29 cellular contexts compared by ENCODE assay signal in genomic region chr9:95477885-95478790, GRCh38. TPM values are rescaled to one million over a fixed set of nuclear protein-coding genes. Genes with fewer than 3 reads are reported as not detected.
A peak's percentile ranks its signal among the peaks of the same experiment; 100 is the strongest.
DNase-seq lines count a peak whose midpoint lies in the region; ATAC-seq and TF ChIP-seq lines count a peak whose summit lies in the region.
"Had no signal": no experiment of that assay in that cellular context is flagged by ENCODE, and none has a peak within 500 bp of the region (broad histone marks: within the 10 kb centered on the region; RNA-seq: fewer than 3 reads in every experiment).

No MANE protein-coding gene starts in this region.

- H3K27me3 ChIP-seq in mammary epithelial cell (ENCODE audit: insufficient read depth, low read length) (no peaks in the 10 kb centered on the region), breast epithelium (no peaks in the 10 kb centered on the region), endodermal cell (ENCODE audit: control insufficient read depth, insufficient read depth, low read length, poor library complexity, severe bottlenecking) (no peaks in the 10 kb centered on the region)
- H3K27me3 ChIP-seq in CD8-positive, alpha-beta memory T cell (ENCODE audit: insufficient read depth, low read length, poor library complexity, severe bottlenecking): no peaks in the 10 kb centered on the region
- H3K27me3 ChIP-seq: foreskin keratinocyte, right lobe of liver, stomach had no signal

- H3K79me2 ChIP-seq in mammary epithelial cell (ENCODE audit: insufficient read depth, low read length): no peaks in the 10 kb centered on the region

- WGBS in mammary epithelial cell (ENCODE audit: low coverage, missing lambda C conversion rate): 74% methylated on average over 21 of the region's 21 CpGs
- WGBS in endodermal cell (ENCODE audit: insufficient coverage in 1 of 2, insufficient read length in 1 of 2), 2 experiments: 71 to 91% methylated on average over 11 to 21 of the region's 21 CpGs

- H3K9me3 ChIP-seq in mammary epithelial cell (replicated peaks; ENCODE audit: insufficient read depth, low read length): no peaks in the 10 kb centered on the region
- H3K9me3 ChIP-seq in breast epithelium: no peaks in the 10 kb centered on the region
- H3K9me3 ChIP-seq in endodermal cell (ENCODE audit: control insufficient read depth, low read length): no peaks in the 10 kb centered on the region
- no peaks in the 10 kb centered on the region for H3K9me3 ChIP-seq in CD8-positive, alpha-beta memory T cell (ENCODE audit: low read length)
- H3K9me3 ChIP-seq: right lobe of liver, stomach had no signal

- H3K36me3 Mint-ChIP-seq in endodermal cell (ENCODE audit: low read depth): peaks cover 72% of the 10 kb centered on the region
- H3K36me3 Mint-ChIP-seq in mesothelial cell of epicardium: peaks cover 43% of the 10 kb centered on the region
- peaks cover 27 to 80% (median 28%) of the 10 kb centered on the region in 3 donors for H3K36me3 Mint-ChIP-seq in CD8-positive, alpha-beta memory T cell

- TF ChIP-seq POLR2A in breast epithelium (IDR thresholded peaks at IDR 0.05): no peak

- no peaks in the 10 kb centered on the region for H4K20me1 ChIP-seq in mammary epithelial cell (ENCODE audit: insufficient read depth, low read length)

- CTCF ChIA-PET in mammary epithelial cell (lab: Charles Lee; ENCODE audit: low non-redundant PET): no interaction called here
- CTCF ChIA-PET in CD8-positive, alpha-beta memory T cell (lab: Charles Lee): no interaction called here

- no peak for DNase-seq in mammary epithelial cell
- DNase-seq in breast epithelium (ENCODE audit: low spot score in 2 of 2): no peak
- DNase-seq in endodermal cell: no peak
- DNase-seq in medulla oblongata (ENCODE audit: extremely low spot score): peak; percentile 63
- DNase-seq in substantia nigra (lab: John Stamatoyannopoulos, UW): peak in 18 of 49 donors; percentile 13 to 63 (median 32)
- DNase-seq in mesothelial cell of epicardium (ENCODE audit: low spot score in 2 of 2, unreplicated experiment in 2 of 2): no peak
- DNase-seq in CD8-positive, alpha-beta memory T cell: no peak
- DNase-seq: activated CD4-positive, alpha-beta T cell treated with anti-CD3 and anti-CD28 coated beads, Interleukin-2, amount 50 U/mL, for 1 hour; CD4-positive, alpha-beta memory T cell; DMS 273 treated with DMSO at 0.1 percent for 48 hours; effector CD8-positive, alpha-beta T cell; islet precursor cell; KG1; MM.1S; NCI-H1417; NCI-H2081 treated with DMSO at 0.1 percent for 48 hours; NCI-H446; NCI-H82; right lobe of liver; stimulated activated CD4-positive, alpha-beta T cell treated with anti-CD3 and anti-CD28 coated beads, Interleukin-15, amount 100 ng/mL, for 24 hours; stomach; WERI-Rb-1 had no signal

- dilution Hi-C loops in mammary epithelial cell (cut with HindIII; ENCODE audit: low sequenced_read_pairs): no loop called here

- H2AFZ ChIP-seq in mammary epithelial cell (ENCODE audit: low read depth, low read length): peak overlapping the region; percentile 59

- TF ChIP-seq CTCF in mammary epithelial cell (conservative IDR thresholded peaks at IDR 0.05 in 1 of 2, IDR thresholded peaks at IDR 0.05 in 1 of 2; ENCODE audit: extremely low read depth in 1 of 2, insufficient read depth in 1 of 2, low read depth in 1 of 2, low read length in 2 of 2): no peak
- no peak for TF ChIP-seq CTCF in breast epithelium (IDR thresholded peaks at IDR 0.05)
- no peak for TF ChIP-seq CTCF in endodermal cell (conservative IDR thresholded peaks at IDR 0.05)
- TF ChIP-seq CTCF in mesothelial cell of epicardium (IDR thresholded peaks at IDR 0.05; ENCODE audit: unreplicated experiment): no peak

- H3K4me3 Mint-ChIP-seq in endodermal cell (no peak overlapping the region), mesothelial cell of epicardium (no peak overlapping the region)
- H3K4me3 Mint-ChIP-seq in CD8-positive, alpha-beta memory T cell: no peak overlapping the region
- H3K4me3 Mint-ChIP-seq: activated naive CD4-positive, alpha-beta T cell treated with anti-CD3 and anti-CD28 coated beads, Interleukin-2, amount 50 U/mL, for 24 hours; activated T-helper 1 cell treated with anti-CD3 and anti-CD28 coated beads, Interleukin-12 subunit alpha, Interleukin-12 subunit beta, Interleukin-2, Interleukin-4 antibody, amounts not matched to agents 30 ng/mL and 10 ng/mL and 1 ng/mL, durations not matched to agents 14 hours and 24 hours and 36 hours; CD4-positive, alpha-beta memory T cell; T-helper 2 cell treated with Interferon-gamma antibody and Interleukin-4, amounts not matched to agents 5 μg/mL and 100 μg/mL, for 36 hours had no signal

- intact Hi-C loops in mammary epithelial cell (cut with micrococcal nuclease): no loop called here
- intact Hi-C loops in breast epithelium (cut with DNase I; ENCODE audit: low total_unique reads): no loop called here

- BruUV-seq in mammary epithelial cell (replicated peaks; lab: Mats Ljungman, UMichigan): no TSS peak

- H3K4me2 ChIP-seq in mammary epithelial cell (ENCODE audit: insufficient read depth, low read depth, low read length): no peak overlapping the region

- H3K27me3 Mint-ChIP-seq in endodermal cell (ENCODE audit: insufficient read depth) (no peaks in the 10 kb centered on the region), mesothelial cell of epicardium (ENCODE audit: low read depth) (no peaks in the 10 kb centered on the region)
- peaks cover 2 to 4% of the 10 kb centered on the region in 2 donors for H3K27me3 Mint-ChIP-seq in CD8-positive, alpha-beta memory T cell
- H3K27me3 Mint-ChIP-seq: activated naive CD4-positive, alpha-beta T cell treated with anti-CD3 and anti-CD28 coated beads, Interleukin-2, amount 50 U/mL, for 24 hours had no signal

- H3K36me3 ChIP-seq in mammary epithelial cell (ENCODE audit: insufficient read depth, low read length) (no peaks in the 10 kb centered on the region), breast epithelium (no peaks in the 10 kb centered on the region), endodermal cell (ENCODE audit: control insufficient read depth, insufficient read depth, low read length) (peaks cover 75% of the 10 kb centered on the region)
- peaks cover 39% of the 10 kb centered on the region for H3K36me3 ChIP-seq in CD8-positive, alpha-beta memory T cell (ENCODE audit: insufficient read depth, low read length)

- ATAC-seq in GM18498 (IDR thresholded peaks at IDR 0.05; ENCODE audit: unreplicated experiment): no peak
- ATAC-seq: right lobe of liver, SK-N-SH treated with all-trans-retinoic acid at 6 μM for 48 hours had no signal

- H3K27ac ChIP-seq in mammary epithelial cell (ENCODE audit: insufficient read depth, low read depth, low read length) (no peak overlapping the region), breast epithelium (no peak overlapping the region), endodermal cell (ENCODE audit: low read depth, low read length) (peak overlapping the region; percentile 27), substantia nigra (ENCODE audit: low read depth, low read length, poor library complexity, severe bottlenecking) (peak overlapping the region; percentile 90)
- no peak overlapping the region for H3K27ac ChIP-seq in CD8-positive, alpha-beta memory T cell (ENCODE audit: low read depth, low read length)
- H3K27ac ChIP-seq: 22Rv1, foreskin keratinocyte, right lobe of liver, WERI-Rb-1 had no signal

- H3K9ac ChIP-seq in mammary epithelial cell (ENCODE audit: insufficient read depth, low read length): no peak overlapping the region
- no peak overlapping the region for H3K9ac ChIP-seq in endodermal cell (ENCODE audit: extremely low read depth, low read length, poor library complexity, severe bottlenecking)

- no peaks in the 10 kb centered on the region for H3K9me3 Mint-ChIP-seq in endodermal cell
- H3K9me3 Mint-ChIP-seq in mesothelial cell of epicardium: no peaks in the 10 kb centered on the region
- no peaks in the 10 kb centered on the region for H3K9me3 Mint-ChIP-seq in CD8-positive, alpha-beta memory T cell
- H3K9me3 Mint-ChIP-seq: activated naive CD4-positive, alpha-beta T cell treated with anti-CD3 and anti-CD28 coated beads, Interleukin-2, amount 50 U/mL, for 24 hours; activated T-helper 1 cell treated with anti-CD3 and anti-CD28 coated beads, Interleukin-12 subunit alpha, Interleukin-12 subunit beta, Interleukin-2, Interleukin-4 antibody, amounts not matched to agents 30 ng/mL and 10 ng/mL and 1 ng/mL, durations not matched to agents 14 hours and 24 hours and 36 hours; CD4-positive, alpha-beta memory T cell; T-helper 2 cell treated with Interferon-gamma antibody and Interleukin-4, amounts not matched to agents 5 μg/mL and 100 μg/mL, for 36 hours had no signal

- H3K4me1 Mint-ChIP-seq in endodermal cell: peaks cover 26% of the 10 kb centered on the region
- H3K4me1 Mint-ChIP-seq in mesothelial cell of epicardium: no peaks in the 10 kb centered on the region
- peaks cover 6 to 12% (median 11%) of the 10 kb centered on the region in 3 donors for H3K4me1 Mint-ChIP-seq in CD8-positive, alpha-beta memory T cell

- H3K27ac Mint-ChIP-seq in endodermal cell: no peak overlapping the region
- no peak overlapping the region for H3K27ac Mint-ChIP-seq in mesothelial cell of epicardium
- peak overlapping the region in 1 of 8 donors; percentile 46 for H3K27ac Mint-ChIP-seq in CD8-positive, alpha-beta memory T cell
- H3K27ac Mint-ChIP-seq: activated naive CD4-positive, alpha-beta T cell treated with anti-CD3 and anti-CD28 coated beads, Interleukin-2, amount 50 U/mL, for 24 hours; activated T-helper 1 cell treated with anti-CD3 and anti-CD28 coated beads, Interleukin-12 subunit alpha, Interleukin-12 subunit beta, Interleukin-2, Interleukin-4 antibody, amounts not matched to agents 30 ng/mL and 10 ng/mL and 1 ng/mL, durations not matched to agents 14 hours and 24 hours and 36 hours; CD4-positive, alpha-beta memory T cell; T-helper 2 cell treated with Interferon-gamma antibody and Interleukin-4, amounts not matched to agents 5 μg/mL and 100 μg/mL, for 36 hours had no signal

- in situ Hi-C loops in mammary epithelial cell (cut with MboI; ENCODE audit: low sequenced_read_pairs in 2 of 2): no loop called here

- peaks cover 7% of the 10 kb centered on the region for H3K4me1 ChIP-seq in mammary epithelial cell (ENCODE audit: insufficient read depth, low read length)
- no peaks in the 10 kb centered on the region for H3K4me1 ChIP-seq in breast epithelium
- peaks cover 3% of the 10 kb centered on the region for H3K4me1 ChIP-seq in endodermal cell (ENCODE audit: control insufficient read depth, insufficient read depth, low read length)
- H3K4me1 ChIP-seq in CD8-positive, alpha-beta memory T cell (ENCODE audit: insufficient read depth, low read length): no peaks in the 10 kb centered on the region
- H3K4me1 ChIP-seq: foreskin keratinocyte, right lobe of liver had no signal

- POLR2A ChIA-PET in CD8-positive, alpha-beta memory T cell (lab: Charles Lee): no interaction called here

- H3K4me3 ChIP-seq in mammary epithelial cell (replicated peaks in 1 of 3; ENCODE audit: insufficient read depth in 1 of 3, low read depth in 2 of 3, low read length in 3 of 3) (no peak overlapping the region), breast epithelium (no peak overlapping the region), endodermal cell (ENCODE audit: low read length) (no peak overlapping the region)
- no peak overlapping the region for H3K4me3 ChIP-seq in CD8-positive, alpha-beta memory T cell (ENCODE audit: low read length)
- H3K4me3 ChIP-seq: right lobe of liver, stomach had no signal

RNA-seq across cellular contexts. Expression of gene PTCH1, which starts 38.6 kb away (rescaled TPM):
- 1 to 10 TPM; 5.0 to 7.0 TPM for total RNA-seq in mammary epithelial cell
- polyA plus RNA-seq in mammary epithelial cell: 1.7 TPM
- polyA minus RNA-seq in mammary epithelial cell: 9.3 TPM
- 1 to 10 TPM; 6.6 to 9.9 (median 6.6) TPM for total RNA-seq in breast epithelium
- 10 to 100 TPM; 26.0 to 32.9 TPM for total RNA-seq in endodermal cell
- polyA plus RNA-seq in endodermal cell (2013, experiment 1 of 2): 21.0 TPM
- polyA plus RNA-seq in endodermal cell (2013, experiment 2 of 2): 18.5 TPM
- total RNA-seq in mesothelial cell of epicardium: 29.9 to 36.3 TPM (median 36.1 TPM) in 3 replicates
- 1 to 10 TPM; 7.1 to 7.9 TPM for total RNA-seq in CD8-positive, alpha-beta memory T cell
- 23.3 TPM for polyA plus RNA-seq in CD8-positive, alpha-beta memory T cell

Comparison
In these comparisons a context has a peak if more than half of its experiments do, and no peak if none do; other contexts are left out.
1. H3K27ac ChIP-seq: peak in endodermal cell (single experiment) and substantia nigra (single experiment); none in mammary epithelial cell (single experiment), breast epithelium (0 of 2) and CD8-positive, alpha-beta memory T cell (single experiment).